ENCODE assay signal across 14 cellular contexts in the genomic region with DNA sequence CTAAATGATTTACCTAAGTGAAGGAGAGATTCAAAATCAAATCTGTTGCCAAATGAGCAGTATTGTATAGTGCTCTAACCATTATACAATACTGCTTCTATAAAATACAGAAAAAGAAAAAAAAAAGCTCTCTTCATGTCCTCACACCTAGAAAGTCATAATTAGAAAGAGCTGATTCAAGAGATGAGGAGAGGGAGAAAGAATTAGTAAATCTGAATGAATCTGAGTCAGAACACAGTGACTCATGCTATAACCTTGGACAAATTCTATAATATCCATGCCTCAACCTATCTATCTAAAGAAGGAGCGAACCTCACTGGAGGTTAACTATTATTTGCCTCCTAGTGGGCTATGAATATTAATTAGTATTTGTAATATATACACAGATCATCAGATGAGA. TPM values are rescaled to one million over a fixed set of nuclear protein-coding genes. Genes with fewer than 3 reads are reported as not detected.
DNase-seq lines count a peak whose midpoint lies in the region; ATAC-seq and TF ChIP-seq lines count a peak whose summit lies in the region.
"Had no signal": no experiment of that assay in that cellular context is flagged by ENCODE, and none has a peak within 500 bp of the region (broad histone marks: within the 10 kb centered on the region; RNA-seq: fewer than 3 reads in every experiment).

No MANE protein-coding gene starts in this region.

- peak overlapping the region; percentile 35 for H3K27ac Mint-ChIP-seq in activated naive CD4-positive, alpha-beta T cell treated with anti-CD3 and anti-CD28 coated beads, Interleukin-2, amount 50 U/mL, for 24 hours
- no peak overlapping the region for H3K27ac Mint-ChIP-seq in stimulated activated effector memory CD8-positive, alpha-beta T cell treated with anti-CD3 and anti-CD28 coated beads, Interleukin-12 subunit alpha, Interleukin-12 subunit beta, amount 100 ng/mL, for 72 hours

- no peaks in the 10 kb centered on the region for H3K9me3 Mint-ChIP-seq in activated naive CD4-positive, alpha-beta T cell treated with anti-CD3 and anti-CD28 coated beads, Interleukin-2, amount 50 U/mL, for 24 hours
- no peaks in the 10 kb centered on the region for H3K9me3 Mint-ChIP-seq in stimulated activated effector memory CD8-positive, alpha-beta T cell treated with anti-CD3 and anti-CD28 coated beads, Interleukin-12 subunit alpha, Interleukin-12 subunit beta, amount 100 ng/mL, for 72 hours
- H3K9me3 Mint-ChIP-seq: T-cell had no signal

- ATAC-seq in stimulated activated effector memory CD8-positive, alpha-beta T cell treated with anti-CD3 and anti-CD28 coated beads, Interleukin-12 subunit alpha, Interleukin-12 subunit beta, amount 100 ng/mL, for 72 hours: peak; percentile 99
- ATAC-seq: heart right ventricle, left colon, T-cell had no signal

- DNase-seq in activated naive CD4-positive, alpha-beta T cell treated with Interleukin-2 at 50 U/mL for 16 hours: no peak
- DNase-seq in RPMI7951 (ENCODE audit: low read depth) (peak; percentile 44), epithelial cell of esophagus (ENCODE audit: low read depth) (peak; percentile 81), cerebellum (ENCODE audit: low spot score) (no peak), NCI-H345 (lab: John Stamatoyannopoulos, UW) (no peak), posterior vena cava (ENCODE audit: low spot score) (no peak)
- DNase-seq in stimulated activated effector memory CD8-positive, alpha-beta T cell treated with anti-CD3 and anti-CD28 coated beads, Interleukin-12 subunit alpha, Interleukin-12 subunit beta, amount 100 ng/mL, for 72 hours (ENCODE audit: low spot score in 2 of 2): no peak
- DNase-seq: DMS 273 treated with DMSO at 0.1 percent for 48 hours, heart right ventricle, left colon, NCI-H1417, pancreas, T-cell had no signal

- H3K4me3 ChIP-seq in epithelial cell of esophagus (ENCODE audit: low read length): no peak overlapping the region
- H3K4me3 ChIP-seq: heart right ventricle, pancreas had no signal

- no peaks in the 10 kb centered on the region for H3K27me3 Mint-ChIP-seq in activated naive CD4-positive, alpha-beta T cell treated with anti-CD3 and anti-CD28 coated beads, Interleukin-2, amount 50 U/mL, for 24 hours
- H3K27me3 Mint-ChIP-seq: T-cell had no signal

- H3K36me3 Mint-ChIP-seq in activated naive CD4-positive, alpha-beta T cell treated with anti-CD3 and anti-CD28 coated beads, Interleukin-2, amount 50 U/mL, for 24 hours: peaks cover 2% of the 10 kb centered on the region
- no peaks in the 10 kb centered on the region for H3K36me3 Mint-ChIP-seq in stimulated activated effector memory CD8-positive, alpha-beta T cell treated with anti-CD3 and anti-CD28 coated beads, Interleukin-12 subunit alpha, Interleukin-12 subunit beta, amount 100 ng/mL, for 72 hours

- intact Hi-C loops in posterior vena cava (cut with DNase I): no loop called here

- H3K4me1 Mint-ChIP-seq in activated naive CD4-positive, alpha-beta T cell treated with anti-CD3 and anti-CD28 coated beads, Interleukin-2, amount 50 U/mL, for 24 hours: peaks cover 59% of the 10 kb centered on the region
- H3K4me1 Mint-ChIP-seq in stimulated activated effector memory CD8-positive, alpha-beta T cell treated with anti-CD3 and anti-CD28 coated beads, Interleukin-12 subunit alpha, Interleukin-12 subunit beta, amount 100 ng/mL, for 72 hours: peaks cover 32% of the 10 kb centered on the region

- TF ChIP-seq CTCF in epithelial cell of esophagus (IDR thresholded peaks at IDR 0.05; ENCODE audit: insufficient read depth, low read depth, low read length, missing control alignments): no peak

- H3K4me3 Mint-ChIP-seq in activated naive CD4-positive, alpha-beta T cell treated with anti-CD3 and anti-CD28 coated beads, Interleukin-2, amount 50 U/mL, for 24 hours: no peak overlapping the region
- no peak overlapping the region for H3K4me3 Mint-ChIP-seq in stimulated activated effector memory CD8-positive, alpha-beta T cell treated with anti-CD3 and anti-CD28 coated beads, Interleukin-12 subunit alpha, Interleukin-12 subunit beta, amount 100 ng/mL, for 72 hours
- H3K4me3 Mint-ChIP-seq: T-cell had no signal

RNA-seq across cellular contexts. Expression of a gene that starts 29.4 kb away (rescaled TPM):
- 10.3 and 10.7 TPM in 2 replicates for total RNA-seq in RPMI7951 (2014; rRNA removed; shearing (Covaris generic))
- 35.7 TPM for total RNA-seq in cerebellum
- 10 to 100 TPM; 25.9 to 27.3 TPM for total RNA-seq in posterior vena cava

RNA-seq across cellular contexts. Expression of a gene that starts 52.6 kb away (rescaled TPM):
- 3.7 and 4.2 TPM in 2 replicates for total RNA-seq in RPMI7951 (2014; rRNA removed; shearing (Covaris generic))
- total RNA-seq in cerebellum: 5.2 TPM
- 1 to 10 TPM; 3.5 to 3.9 TPM for total RNA-seq in posterior vena cava

RNA-seq across cellular contexts. Expression of a gene that starts 52.9 kb away (rescaled TPM):
- 32.5 and 43.3 TPM in 2 replicates for total RNA-seq in RPMI7951 (2014; rRNA removed; shearing (Covaris generic))
- 56.9 TPM for total RNA-seq in cerebellum
- total RNA-seq in posterior vena cava: 10 to 100 TPM; 40.8 to 52.9 TPM

Comparison
In these comparisons a context has a peak if more than half of its experiments do, and no peak if none do; other contexts are left out.
1. DNase-seq: peak in RPMI7951 (single experiment) and epithelial cell of esophagus (single experiment); none in activated naive CD4-positive, alpha-beta T cell treated with Interleukin-2 at 50 U/mL for 16 hours (single experiment), stimulated activated effector memory CD8-positive, alpha-beta T cell treated with anti-CD3 and anti-CD28 coated beads, Interleukin-12 subunit alpha, Interleukin-12 subunit beta, amount 100 ng/mL, for 72 hours (0 of 2), cerebellum (single experiment), NCI-H345 (single experiment) and posterior vena cava (single experiment).